ENCODE assay signal across 8 cellular contexts in genomic region chr1:2290595-2291510, GRCh38.
A peak's percentile ranks its signal among the peaks of the same experiment; 100 is the strongest.
DNase-seq lines count a peak whose midpoint lies in the region; ATAC-seq and TF ChIP-seq lines count a peak whose summit lies in the region.

No MANE protein-coding gene starts in this region.

- H3K27ac Mint-ChIP-seq in activated CD8-positive, alpha-beta memory T cell treated with anti-CD3 and anti-CD28 coated beads, Interleukin-2, amount 10 ng/mL, durations not matched to agents 7 days and 5 days, result peak overlapping the region; percentile 89
- H3K27ac Mint-ChIP-seq in effector memory CD8-positive, alpha-beta T cell, result peak overlapping the region; percentile 98 to 99

- peak overlapping the region; percentile 69 for H3K4me3 Mint-ChIP-seq in activated CD8-positive, alpha-beta memory T cell treated with anti-CD3 and anti-CD28 coated beads, Interleukin-2, amount 10 ng/mL, durations not matched to agents 7 days and 5 days
- peak overlapping the region; percentile 88 to 90 for H3K4me3 Mint-ChIP-seq in effector memory CD8-positive, alpha-beta T cell

- H3K9me3 ChIP-seq in MM.1S (replicated peaks; ENCODE audit: insufficient read depth, low read length), result no peaks in the 10 kb centered on the region
- H3K9me3 ChIP-seq in muscle layer of duodenum (ENCODE audit: control insufficient read depth in 1 of 2, low read length in 2 of 2), result no peaks in the 10 kb centered on the region

- no peaks in the 10 kb centered on the region for H3K36me3 Mint-ChIP-seq in activated CD8-positive, alpha-beta memory T cell treated with anti-CD3 and anti-CD28 coated beads, Interleukin-2, amount 10 ng/mL, durations not matched to agents 7 days and 5 days
- H3K36me3 Mint-ChIP-seq in effector memory CD8-positive, alpha-beta T cell (ENCODE audit: insufficient read depth), result peaks cover 99% of the 10 kb centered on the region

- CTCF ChIA-PET in activated CD8-positive, alpha-beta memory T cell treated with anti-CD3 and anti-CD28 coated beads, Interleukin-2, amount 10 ng/mL, durations not matched to agents 7 days and 5 days (lab: Charles Lee), result interaction anchor here (1.1 to 2.6 kb wide), 8 partner anchors 10 to 125 kb away, joined by 3 to 20 read pairs (median 6); partner anchors contain the start of gene FAAP20

- peaks cover 11% of the 10 kb centered on the region for H3F3A ChIP-seq in MM.1S (ENCODE audit: insufficient read depth, low read length)

- peak overlapping the region; percentile 88 for H3K4me2 ChIP-seq in MM.1S (ENCODE audit: low read depth, low read length)

- H3K4me3 ChIP-seq in MM.1S (ENCODE audit: low read length) (peak overlapping the region; percentile 55), muscle layer of duodenum (ENCODE audit: low read depth in 1 of 2, low read length in 2 of 2) (peak overlapping the region in 1 of 2 donors; percentile 41)

- peak overlapping the region; percentile 44 for H2AFZ ChIP-seq in MM.1S (ENCODE audit: low read length)

- no peaks in the 10 kb centered on the region for H3K27me3 Mint-ChIP-seq in activated CD8-positive, alpha-beta memory T cell treated with anti-CD3 and anti-CD28 coated beads, Interleukin-2, amount 10 ng/mL, durations not matched to agents 7 days and 5 days
- H3K27me3 Mint-ChIP-seq in effector memory CD8-positive, alpha-beta T cell, result no peaks in the 10 kb centered on the region

- H3K27ac ChIP-seq in MM.1S (ENCODE audit: low read length), result peak overlapping the region; percentile 75
- H3K27ac ChIP-seq in muscle layer of duodenum (ENCODE audit: low read length), result peak overlapping the region; percentile 79

- H3K9ac ChIP-seq in MM.1S (ENCODE audit: low read length), result peak overlapping the region; percentile 52

- H3K4me1 ChIP-seq in MM.1S (ENCODE audit: low read length) (peaks cover 15% of the 10 kb centered on the region), muscle layer of duodenum (ENCODE audit: control insufficient read depth in 1 of 2, insufficient read depth in 2 of 2, low read length in 2 of 2) (peaks cover 15 to 76% of the 10 kb centered on the region in 2 donors)

- no peaks in the 10 kb centered on the region for H3K27me3 ChIP-seq in MM.1S (replicated peaks; ENCODE audit: insufficient read depth, low read length)
- H3K27me3 ChIP-seq in muscle layer of duodenum (ENCODE audit: low read depth, low read length), result no peaks in the 10 kb centered on the region

- no peak for TF ChIP-seq CTCF in MM.1S (IDR thresholded peaks at IDR 0.05; ENCODE audit: low read length)

- H3K9me2 ChIP-seq in MM.1S (replicated peaks; ENCODE audit: insufficient read depth, low read length), result no peaks in the 10 kb centered on the region

- peaks cover 4% of the 10 kb centered on the region; the same call in 1 of the 2 replicates for H4K20me1 ChIP-seq in MM.1S (ENCODE audit: insufficient read depth, low read length)

- DNase-seq in MM.1S (peak; percentile 67), NCI-H2029 treated with DMSO at 0.1 percent for 48 hours (lab: John Stamatoyannopoulos, UW) (no peak), NCI-H82 treated with DMSO at 0.1 percent for 48 hours (lab: John Stamatoyannopoulos, UW; ENCODE audit: unreplicated experiment) (no peak)
- DNase-seq in activated CD8-positive, alpha-beta memory T cell treated with anti-CD3 and anti-CD28 coated beads, Interleukin-2, amount 10 ng/mL, durations not matched to agents 7 days and 5 days, result peak; percentile 93
- peak; percentile 67 to 75 (median 73) for DNase-seq in effector memory CD8-positive, alpha-beta T cell
- peak; percentile 90 for DNase-seq in stimulated activated CD8-positive, alpha-beta memory T cell treated with anti-CD3 and anti-CD28 coated beads, Interleukin-4, amount 100 ng/mL, for 48 hours

- ATAC-seq in GM19468 (IDR thresholded peaks at IDR 0.05; ENCODE audit: extremely low read depth, unreplicated experiment), result peak; percentile 49
- peak; percentile 83 for ATAC-seq in activated CD8-positive, alpha-beta memory T cell treated with anti-CD3 and anti-CD28 coated beads, Interleukin-2, amount 10 ng/mL, durations not matched to agents 7 days and 5 days
- peak; percentile 77 for ATAC-seq in effector memory CD8-positive, alpha-beta T cell (replicated peaks)

- H3K9me3 Mint-ChIP-seq in activated CD8-positive, alpha-beta memory T cell treated with anti-CD3 and anti-CD28 coated beads, Interleukin-2, amount 10 ng/mL, durations not matched to agents 7 days and 5 days (ENCODE audit: low read depth), result no peaks in the 10 kb centered on the region
- H3K9me3 Mint-ChIP-seq in effector memory CD8-positive, alpha-beta T cell, result no peaks in the 10 kb centered on the region

- peaks cover 35% of the 10 kb centered on the region for H3K79me2 ChIP-seq in MM.1S (ENCODE audit: low read length)

- H3K4me1 Mint-ChIP-seq in activated CD8-positive, alpha-beta memory T cell treated with anti-CD3 and anti-CD28 coated beads, Interleukin-2, amount 10 ng/mL, durations not matched to agents 7 days and 5 days, result peaks cover 71% of the 10 kb centered on the region
- H3K4me1 Mint-ChIP-seq in effector memory CD8-positive, alpha-beta T cell (ENCODE audit: low read depth in 2 of 2), result peaks cover 48 to 62% of the 10 kb centered on the region in 2 donors

- H3K36me3 ChIP-seq in MM.1S (replicated peaks; ENCODE audit: insufficient read depth, low read length) (no peaks in the 10 kb centered on the region), muscle layer of duodenum (ENCODE audit: control insufficient read depth in 1 of 2, insufficient read depth in 2 of 2, low read length in 2 of 2) (no peaks in the 10 kb centered on the region)

Comparison
In these comparisons a context has a peak if more than half of its experiments do, and no peak if none do; other contexts are left out.
1. DNase-seq: peak in MM.1S (single experiment), activated CD8-positive, alpha-beta memory T cell treated with anti-CD3 and anti-CD28 coated beads, Interleukin-2, amount 10 ng/mL, durations not matched to agents 7 days and 5 days (single experiment), effector memory CD8-positive, alpha-beta T cell (3 of 3) and stimulated activated CD8-positive, alpha-beta memory T cell treated with anti-CD3 and anti-CD28 coated beads, Interleukin-4, amount 100 ng/mL, for 48 hours (single experiment); none in NCI-H2029 treated with DMSO at 0.1 percent for 48 hours (single experiment) and NCI-H82 treated with DMSO at 0.1 percent for 48 hours (single experiment).
2. Peak in every context shown above with its lines, with median percentiles within 50 percentile points of each other: ATAC-seq.